In the genomic region with DNA sequence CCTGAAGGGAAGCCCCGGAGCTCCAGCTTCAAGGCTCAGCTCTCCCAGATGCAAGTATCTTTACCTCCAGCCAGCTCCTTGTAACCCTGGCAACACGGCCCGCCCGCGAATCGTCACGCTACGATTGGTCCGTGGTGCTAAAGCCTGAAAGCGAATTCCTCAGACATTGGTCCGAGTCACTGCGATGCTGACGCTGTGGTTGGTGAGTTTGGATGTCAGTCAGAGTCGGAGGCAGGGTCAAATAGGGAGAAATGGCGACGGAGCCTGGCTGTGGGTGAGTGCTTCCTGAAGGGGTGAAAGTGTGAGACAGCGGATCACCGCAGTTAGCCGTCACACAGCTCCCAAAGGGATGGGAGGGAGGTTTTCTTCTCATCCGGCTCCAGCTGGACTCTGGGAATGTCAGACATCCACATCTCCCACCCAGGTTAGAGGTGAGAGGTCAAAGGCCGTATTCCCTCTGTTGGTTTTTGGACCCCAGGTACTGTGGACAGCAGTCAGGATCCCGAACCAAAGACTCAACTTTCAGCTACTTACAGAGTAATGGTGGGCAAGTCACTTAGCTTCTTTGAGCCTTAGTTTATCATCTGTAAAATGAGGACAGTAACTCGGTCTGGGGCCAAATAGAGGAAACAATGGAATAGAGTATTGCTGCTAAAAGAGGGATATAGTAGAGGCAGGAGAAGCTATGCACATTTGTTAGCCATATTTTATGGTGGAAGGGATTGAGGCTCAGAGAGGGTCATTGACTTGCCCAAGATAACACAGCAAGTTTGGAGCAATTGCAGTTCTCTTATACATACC, we compare ENCODE assay signal across 8 cellular contexts. TPM values are rescaled to one million over a fixed set of nuclear protein-coding genes. Genes with fewer than 3 reads are reported as not detected.
A peak's percentile ranks its signal among the peaks of the same experiment; 100 is the strongest.
DNase-seq lines count a peak whose midpoint lies in the region; ATAC-seq, FAIRE-seq and TF ChIP-seq lines count a peak whose summit lies in the region.

A gene (plus strand): TSS at position 240 of the 801 bp plus-strand sequence. CDS start 1,366 bp downstream, outside the sequence.

- peak; percentile 95 to 99 for DNase-seq in NCI-H187 (lab: John Stamatoyannopoulos, UW)
- peak; percentile 91 to 99 (median 97) for DNase-seq in T-helper 2 cell
- peak; percentile 99 to 100 for DNase-seq in ascending aorta (ENCODE audit: low spot score in 2 of 2)
- peak; percentile 99 to 100 (median 100) for DNase-seq in right cardiac atrium
- DNase-seq in psoas muscle = peak; percentile 99
- DNase-seq in urothelium cell line (ENCODE audit: low spot score) = peak; percentile 100

- H3K4me1 ChIP-seq in ascending aorta = peaks cover 0 to 14% of the 10 kb centered on the region in 2 donors
- no peaks in the 10 kb centered on the region for H3K4me1 ChIP-seq in right cardiac atrium (ENCODE audit: control insufficient read depth, insufficient read depth, low read length)
- peaks cover 18% of the 10 kb centered on the region for H3K4me1 ChIP-seq in psoas muscle

- no peaks in the 10 kb centered on the region for H3K9me3 ChIP-seq in ascending aorta
- H3K9me3 ChIP-seq in right cardiac atrium (ENCODE audit: control insufficient read depth, low read length) = no peaks in the 10 kb centered on the region
- no peaks in the 10 kb centered on the region for H3K9me3 ChIP-seq in psoas muscle

- H3K36me3 ChIP-seq in ascending aorta (peaks cover 29 to 56% of the 10 kb centered on the region in 2 donors), psoas muscle (ENCODE audit: insufficient read depth in 1 of 2, low read depth in 1 of 2) (peaks cover 0 to 56% of the 10 kb centered on the region in 2 donors)

- TF ChIP-seq CTCF in ascending aorta (IDR thresholded peaks at IDR 0.05) (no peak), psoas muscle (IDR thresholded peaks at IDR 0.05) (no peak)

- ATAC-seq in GM18502 (IDR thresholded peaks at IDR 0.05; ENCODE audit: poor library complexity, unreplicated experiment) (peak; percentile 96), HG02943 (IDR thresholded peaks at IDR 0.05; ENCODE audit: low read depth, unreplicated experiment) (peak; percentile 98), right cardiac atrium (peak; percentile 97), psoas muscle (peak; percentile 97 to 99 (median 98))

- peak within 1 kb of the TSS; percentile 67 to 71 for H3K4me3 ChIP-seq in ascending aorta
- peak within 1 kb of the TSS; percentile 69 for H3K4me3 ChIP-seq in right cardiac atrium (ENCODE audit: low read length)
- H3K4me3 ChIP-seq in psoas muscle = peak within 1 kb of the TSS; percentile 64

- H3K27ac ChIP-seq in ascending aorta (peak within 1 kb of the TSS; percentile 83 to 88), right cardiac atrium (ENCODE audit: low read length) (peak within 1 kb of the TSS; percentile 80), psoas muscle (peak within 1 kb of the TSS; percentile 72)

- intact Hi-C loops in ascending aorta (cut with DNase I) = loop anchor here (1.0 to 5.0 kb wide), 5 partner anchors 24 to 91 kb away; a partner anchor contains a TSS
- intact Hi-C loops in right cardiac atrium (cut with DNase I) = no loop called here
- intact Hi-C loops in psoas muscle (cut with DNase I) = loop anchor here in 1 of 2 donors (2.0 kb wide), 1 partner anchor 56 kb away; no protein-coding TSS in a partner anchor

- WGBS in right cardiac atrium = under 1% methylated on average over 23 of the region's 23 CpGs
- 0 to 1% (median 0%) methylated on average over 23 of the region's 23 CpGs for WGBS in psoas muscle, 3 donors

- H3K27me3 ChIP-seq in ascending aorta = no peaks in the 10 kb centered on the region
- no peaks in the 10 kb centered on the region for H3K27me3 ChIP-seq in right cardiac atrium (ENCODE audit: control insufficient read depth, insufficient read depth)
- no peaks in the 10 kb centered on the region for H3K27me3 ChIP-seq in psoas muscle (ENCODE audit: insufficient read depth in 3 of 3, low read length in 2 of 3)

- FAIRE-seq in urothelium cell line (lab: Jason Lieb, UNC) = peak; percentile 92

RNA-seq across cellular contexts. Expression of the gene that starts here (rescaled TPM):
- 3.5 TPM for total RNA-seq in ascending aorta
- 10 to 100 TPM; 10.5 to 13.5 (median 11.2) TPM for total RNA-seq in right cardiac atrium
- 5.5 TPM for polyA plus RNA-seq in right cardiac atrium
- 1 to 10 TPM; 6.1 to 10.0 (median 7.7) TPM for total RNA-seq in psoas muscle
- 1 to 10 TPM; 3.5 to 5.3 (median 4.9) TPM for polyA plus RNA-seq in psoas muscle

Comparison
In these comparisons a context has a peak if more than half of its experiments do, and no peak if none do; other contexts are left out.
1. Peak in every context shown above with its lines: DNase-seq, ATAC-seq, H3K4me3 ChIP-seq and H3K27ac ChIP-seq.